8 cellular contexts compared by ENCODE assay signal in genomic region chr18:36130039-36130831, GRCh38. TPM values are rescaled to one million over a fixed set of nuclear protein-coding genes. Genes with fewer than 3 reads are reported as not detected.
DNase-seq lines count a peak whose midpoint lies in the region; ATAC-seq, FAIRE-seq and TF ChIP-seq lines count a peak whose summit lies in the region.

No MANE protein-coding gene starts in this region.

- peak overlapping the region; percentile 98 for H3K4me3 ChIP-seq in HUES48 (ENCODE audit: low read depth, low read length)
- H3K4me3 ChIP-seq in brain microvascular endothelial cell (ENCODE audit: low read depth, low read length) = peak overlapping the region; percentile 100
- H3K4me3 ChIP-seq in HepG2 (replicated peaks in 1 of 3; ENCODE audit: insufficient read depth in 1 of 3, low read depth in 2 of 3, low read length in 3 of 3) = peak overlapping the region; percentile 83 to 87 (median 87)
- H3K4me3 ChIP-seq in tibial artery = peak overlapping the region; percentile 73 to 81

- WGBS in HepG2 (ENCODE audit: low lambda C conversion rate) = 0% methylated on average over 8 of the region's 30 CpGs

- H3K27ac ChIP-seq in HUES48 (ENCODE audit: low read depth, low read length) = peak overlapping the region; percentile 99
- peak overlapping the region; percentile 99 for H3K27ac ChIP-seq in brain microvascular endothelial cell
- peak overlapping the region; percentile 98 for H3K27ac ChIP-seq in HepG2 (ENCODE audit: extremely low read length, insufficient read depth, low read length)
- H3K27ac ChIP-seq in tibial artery = peak overlapping the region; percentile 96 to 99

- no peak for TF ChIP-seq POLR2A in HepG2 (IDR thresholded peaks at IDR 0.05; ENCODE audit: insufficient read depth in 1 of 2, low read depth in 2 of 2, low read length in 2 of 2)

- POLR2A ChIA-PET in HepG2 (lab: Yijun Ruan, JAX) = interaction anchor here (3.7 to 4.7 kb wide), 2 partner anchors 46 to 58 kb away, joined by 22 to 42 read pairs; partner anchors contain the start of gene MOCOS

- BruUV-seq in HepG2 (replicated peaks; lab: Mats Ljungman, UMichigan) = TSS peak; percentile 54

- H3K27me3 ChIP-seq in HUES48 (ENCODE audit: control insufficient read depth, insufficient read depth, low read length) (no peaks in the 10 kb centered on the region), brain microvascular endothelial cell (replicated peaks) (no peaks in the 10 kb centered on the region), HepG2 (ENCODE audit: control insufficient read depth in 1 of 2, insufficient read depth in 2 of 2, low read length in 2 of 2) (no peaks in the 10 kb centered on the region; a peak in 1 of 5 replicates), tibial artery (no peaks in the 10 kb centered on the region)

- TF ChIP-seq CTCF in brain microvascular endothelial cell (IDR thresholded peaks at IDR 0.05; ENCODE audit: low read depth, low read length, missing control alignments) (no peak), HepG2 (CRISPR knock-in tag; IDR thresholded peaks at IDR 0.05) (no peak), tibial artery (IDR thresholded peaks at IDR 0.05) (no peak)

- peak overlapping the region; percentile 81 for H3K4me2 ChIP-seq in HepG2 (ENCODE audit: low read depth, low read length)

- in situ Hi-C loops in brain microvascular endothelial cell (cut with HindIII; ENCODE audit: low pct_ligation_motif_present, low sequenced_read_pairs) = no loop called here
- in situ Hi-C loops in HepG2 (cut with HindIII; ENCODE audit: extremely low pct_ligation_motif_present, low pct_unique_long_range_greater_than_20kb) = no loop called here

- H3K36me3 ChIP-seq in HUES48 (ENCODE audit: control insufficient read depth, insufficient read depth, low read length) = peaks cover 42% of the 10 kb centered on the region
- no peaks in the 10 kb centered on the region for H3K36me3 ChIP-seq in brain microvascular endothelial cell (replicated peaks)
- peaks cover 0 to 14% of the 10 kb centered on the region in 2 experiments; a peak in 4 of 5 replicates for H3K36me3 ChIP-seq in HepG2 (replicated peaks in 1 of 2; ENCODE audit: control insufficient read depth in 1 of 2, insufficient read depth in 2 of 2, low read length in 2 of 2)
- H3K36me3 ChIP-seq in tibial artery = peaks cover 0 to 6% (median 0%) of the 10 kb centered on the region in 3 donors

- H2AFZ ChIP-seq in HepG2 (ENCODE audit: low read length) = no peak overlapping the region

- H3K79me2 ChIP-seq in HepG2 (ENCODE audit: insufficient read depth, low read length) = peaks cover 69% of the 10 kb centered on the region

- H4K20me1 ChIP-seq in HepG2 (ENCODE audit: insufficient read depth, low read length) = peaks cover 34% of the 10 kb centered on the region

- TF ChIP-seq RAD21 in HepG2 (CRISPR knock-in tag; IDR thresholded peaks at IDR 0.05) = no peak

- ATAC-seq in GM21515 (IDR thresholded peaks at IDR 0.05; ENCODE audit: unreplicated experiment) (peak; percentile 19), HepG2 (peak; percentile 58)

- H3K9me3 ChIP-seq in HUES48 (ENCODE audit: control insufficient read depth, insufficient read depth, low read length) (no peaks in the 10 kb centered on the region), HepG2 (ENCODE audit: low read length) (no peaks in the 10 kb centered on the region), tibial artery (no peaks in the 10 kb centered on the region)

- CTCF ChIA-PET in HepG2 (lab: Yijun Ruan, JAX; ENCODE audit: low intra/inter-chr PET ratio, low total read pairs) = no interaction called here

- intact Hi-C loops in HepG2 (cut with micrococcal nuclease; ENCODE audit: unreplicated experiment) (no loop called here), tibial artery (cut with DNase I; ENCODE audit: low total_unique reads) (no loop called here)

- FAIRE-seq in HepG2 (lab: Jason Lieb, UNC) (peak; percentile 43), urothelium cell line (lab: Jason Lieb, UNC) (no peak)

- peak; percentile 19 for DNase-seq in GM03348 (ENCODE audit: low spot score)
- no peak for DNase-seq in brain microvascular endothelial cell
- DNase-seq in HepG2 (ENCODE audit: low spot score) = no peak
- no peak for DNase-seq in tibial artery
- no peak for DNase-seq in Kasumi-1 (lab: John Stamatoyannopoulos, UW)
- no peak for DNase-seq in urothelium cell line (ENCODE audit: low spot score)

- H3K9ac ChIP-seq in HUES48 (ENCODE audit: low read depth, low read length) (peak overlapping the region; percentile 93), HepG2 (ENCODE audit: insufficient read depth, low read depth, low read length) (peak overlapping the region; percentile 98)

- H3K4me1 ChIP-seq in HUES48 (ENCODE audit: control insufficient read depth, insufficient read depth, low read length) = peaks cover 6% of the 10 kb centered on the region
- peaks cover 56% of the 10 kb centered on the region for H3K4me1 ChIP-seq in HepG2 (ENCODE audit: insufficient read depth, low read length)
- peaks cover 0 to 34% (median 28%) of the 10 kb centered on the region in 4 donors for H3K4me1 ChIP-seq in tibial artery

- TF ChIP-seq EP300 in HepG2 (IDR thresholded peaks at IDR 0.05; ENCODE audit: low read depth in 2 of 2, low read length in 2 of 2) = no peak
- TF ChIP-seq EP300 in HepG2 (CRISPR knock-in tag; IDR thresholded peaks at IDR 0.05; ENCODE audit: borderline replicate concordance) = no peak

RNA-seq across cellular contexts. Expression of gene ELP2, which starts 0.5 kb away (rescaled TPM):
- total RNA-seq in HepG2 (2016; rRNA removed; fragmentation: Illumina TruSeq; extraction: Trizol) = 100 and 121 TPM in 2 replicates
- total RNA-seq in HepG2 (2016; cell fraction: cytosol; rRNA removed; fragmentation: Illumina TruSeq; extraction: Trizol; ENCODE audit: low read depth) = 22.9 and 29.1 TPM in 2 replicates
- 97.6 and 122 TPM in 2 replicates for total RNA-seq in HepG2 (2016; cell fraction: insoluble cytoplasmic fraction; rRNA removed; fragmentation: Illumina TruSeq; extraction: Trizol)
- total RNA-seq in HepG2 (2016; cell fraction: membrane; rRNA removed; fragmentation: Illumina TruSeq; extraction: Trizol) = 29.2 and 32.8 TPM in 2 replicates
- 120 and 133 TPM in 2 replicates for total RNA-seq in HepG2 (2016; cell fraction: nucleus; rRNA removed; fragmentation: Illumina TruSeq; extraction: Trizol)
- 85.0 and 98.7 TPM in 2 replicates for polyA plus RNA-seq in HepG2 (2011; rRNA removed)
- polyA plus RNA-seq in HepG2 (2011; cell fraction: cytosol; rRNA removed) = 45.2 and 52.1 TPM in 2 replicates
- 82.7 and 92.7 TPM in 2 replicates for polyA plus RNA-seq in HepG2 (2011; cell fraction: nucleus; rRNA removed)
- polyA plus RNA-seq in HepG2 (2012) = 91.8 and 96.5 TPM in 2 replicates
- polyA plus RNA-seq in HepG2 (2016; cell fraction: cytosol; fragmentation: Illumina TruSeq; extraction: Trizol; ENCODE audit: low read depth) = 7.6 and 9.7 TPM in 2 replicates
- polyA plus RNA-seq in HepG2 (2016; cell fraction: insoluble cytoplasmic fraction; fragmentation: Illumina TruSeq; extraction: Trizol; ENCODE audit: low read depth) = 72.7 and 77.3 TPM in 2 replicates
- 13.0 and 14.3 TPM in 2 replicates for polyA plus RNA-seq in HepG2 (2016; cell fraction: membrane; fragmentation: Illumina TruSeq; extraction: Trizol; ENCODE audit: low read depth)
- 146 and 148 TPM in 2 replicates for polyA plus RNA-seq in HepG2 (2016; cell fraction: nucleus; fragmentation: Illumina TruSeq; extraction: Trizol; ENCODE audit: insufficient read depth, low read depth)
- 232 and 371 TPM in 2 replicates for polyA minus RNA-seq in HepG2 (2011; rRNA and poly(A)+ RNA removed; ENCODE audit: low replicate concordance)
- 33.5 and 40.7 TPM in 2 replicates for polyA minus RNA-seq in HepG2 (2011; cell fraction: cytosol; rRNA and poly(A)+ RNA removed)
- 216 and 227 TPM in 2 replicates for polyA minus RNA-seq in HepG2 (2011; cell fraction: nucleus; rRNA and poly(A)+ RNA removed)

RNA-seq across cellular contexts. Expression of gene SLC39A6, which starts 1.1 kb away (rescaled TPM):
- 30.6 and 41.7 TPM in 2 replicates for total RNA-seq in HepG2 (2016; rRNA removed; fragmentation: Illumina TruSeq; extraction: Trizol)
- total RNA-seq in HepG2 (2016; cell fraction: cytosol; rRNA removed; fragmentation: Illumina TruSeq; extraction: Trizol; ENCODE audit: low read depth) = 4.5 and 4.8 TPM in 2 replicates
- 30.1 and 41.9 TPM in 2 replicates for total RNA-seq in HepG2 (2016; cell fraction: insoluble cytoplasmic fraction; rRNA removed; fragmentation: Illumina TruSeq; extraction: Trizol)
- 15.0 and 16.1 TPM in 2 replicates for total RNA-seq in HepG2 (2016; cell fraction: membrane; rRNA removed; fragmentation: Illumina TruSeq; extraction: Trizol)
- total RNA-seq in HepG2 (2016; cell fraction: nucleus; rRNA removed; fragmentation: Illumina TruSeq; extraction: Trizol) = 43.0 and 47.6 TPM in 2 replicates
- 53.5 and 59.2 TPM in 2 replicates for polyA plus RNA-seq in HepG2 (2011; rRNA removed)
- polyA plus RNA-seq in HepG2 (2011; cell fraction: cytosol; rRNA removed) = 39.3 and 51.6 TPM in 2 replicates
- polyA plus RNA-seq in HepG2 (2011; cell fraction: nucleus; rRNA removed) = 21.3 and 24.4 TPM in 2 replicates
- 27.8 and 30.5 TPM in 2 replicates for polyA plus RNA-seq in HepG2 (2012)
- 2.1 and 2.7 TPM in 2 replicates for polyA plus RNA-seq in HepG2 (2016; cell fraction: cytosol; fragmentation: Illumina TruSeq; extraction: Trizol; ENCODE audit: low read depth)
- 21.0 and 25.3 TPM in 2 replicates for polyA plus RNA-seq in HepG2 (2016; cell fraction: insoluble cytoplasmic fraction; fragmentation: Illumina TruSeq; extraction: Trizol; ENCODE audit: low read depth)
- 6.7 and 7.1 TPM in 2 replicates for polyA plus RNA-seq in HepG2 (2016; cell fraction: membrane; fragmentation: Illumina TruSeq; extraction: Trizol; ENCODE audit: low read depth)
- polyA plus RNA-seq in HepG2 (2016; cell fraction: nucleus; fragmentation: Illumina TruSeq; extraction: Trizol; ENCODE audit: insufficient read depth, low read depth) = 40.3 and 40.6 TPM in 2 replicates
- polyA minus RNA-seq in HepG2 (2011; rRNA and poly(A)+ RNA removed; ENCODE audit: low replicate concordance) = 47.6 and 205 TPM in 2 replicates
- polyA minus RNA-seq in HepG2 (2011; cell fraction: cytosol; rRNA and poly(A)+ RNA removed) = 21.0 and 24.8 TPM in 2 replicates
- 22.9 and 37.0 TPM in 2 replicates for polyA minus RNA-seq in HepG2 (2011; cell fraction: nucleus; rRNA and poly(A)+ RNA removed)

RNA-seq across cellular contexts. Expression of gene MOCOS, which starts 57.1 kb away (rescaled TPM):
- 15.4 and 20.0 TPM in 2 replicates for total RNA-seq in HepG2 (2016; rRNA removed; fragmentation: Illumina TruSeq; extraction: Trizol)
- 6.6 TPM in 2 replicates for total RNA-seq in HepG2 (2016; cell fraction: cytosol; rRNA removed; fragmentation: Illumina TruSeq; extraction: Trizol; ENCODE audit: low read depth)
- total RNA-seq in HepG2 (2016; cell fraction: insoluble cytoplasmic fraction; rRNA removed; fragmentation: Illumina TruSeq; extraction: Trizol) = 16.3 and 19.1 TPM in 2 replicates
- total RNA-seq in HepG2 (2016; cell fraction: membrane; rRNA removed; fragmentation: Illumina TruSeq; extraction: Trizol) = 9.0 TPM in 2 replicates
- 10.5 and 13.5 TPM in 2 replicates for total RNA-seq in HepG2 (2016; cell fraction: nucleus; rRNA removed; fragmentation: Illumina TruSeq; extraction: Trizol)
- 7.7 and 10.1 TPM in 2 replicates for polyA plus RNA-seq in HepG2 (2011; rRNA removed)
- 6.0 and 7.8 TPM in 2 replicates for polyA plus RNA-seq in HepG2 (2011; cell fraction: cytosol; rRNA removed)
- 9.4 and 10.7 TPM in 2 replicates for polyA plus RNA-seq in HepG2 (2011; cell fraction: nucleus; rRNA removed)
- 7.5 and 8.7 TPM in 2 replicates for polyA plus RNA-seq in HepG2 (2012)
- polyA plus RNA-seq in HepG2 (2016; cell fraction: cytosol; fragmentation: Illumina TruSeq; extraction: Trizol; ENCODE audit: low read depth) = 2.9 and 3.1 TPM in 2 replicates
- 21.6 and 25.3 TPM in 2 replicates for polyA plus RNA-seq in HepG2 (2016; cell fraction: insoluble cytoplasmic fraction; fragmentation: Illumina TruSeq; extraction: Trizol; ENCODE audit: low read depth)
- polyA plus RNA-seq in HepG2 (2016; cell fraction: membrane; fragmentation: Illumina TruSeq; extraction: Trizol; ENCODE audit: low read depth) = 7.1 and 8.1 TPM in 2 replicates
- 13.4 and 18.9 TPM in 2 replicates for polyA plus RNA-seq in HepG2 (2016; cell fraction: nucleus; fragmentation: Illumina TruSeq; extraction: Trizol; ENCODE audit: insufficient read depth, low read depth)
- 28.6 and 205 TPM in 2 replicates for polyA minus RNA-seq in HepG2 (2011; rRNA and poly(A)+ RNA removed; ENCODE audit: low replicate concordance)
- polyA minus RNA-seq in HepG2 (2011; cell fraction: cytosol; rRNA and poly(A)+ RNA removed) = 9.8 and 12.9 TPM in 2 replicates
- polyA minus RNA-seq in HepG2 (2011; cell fraction: nucleus; rRNA and poly(A)+ RNA removed) = 16.5 and 21.5 TPM in 2 replicates
